8 cellular contexts compared by ENCODE assay signal in the genomic region with DNA sequence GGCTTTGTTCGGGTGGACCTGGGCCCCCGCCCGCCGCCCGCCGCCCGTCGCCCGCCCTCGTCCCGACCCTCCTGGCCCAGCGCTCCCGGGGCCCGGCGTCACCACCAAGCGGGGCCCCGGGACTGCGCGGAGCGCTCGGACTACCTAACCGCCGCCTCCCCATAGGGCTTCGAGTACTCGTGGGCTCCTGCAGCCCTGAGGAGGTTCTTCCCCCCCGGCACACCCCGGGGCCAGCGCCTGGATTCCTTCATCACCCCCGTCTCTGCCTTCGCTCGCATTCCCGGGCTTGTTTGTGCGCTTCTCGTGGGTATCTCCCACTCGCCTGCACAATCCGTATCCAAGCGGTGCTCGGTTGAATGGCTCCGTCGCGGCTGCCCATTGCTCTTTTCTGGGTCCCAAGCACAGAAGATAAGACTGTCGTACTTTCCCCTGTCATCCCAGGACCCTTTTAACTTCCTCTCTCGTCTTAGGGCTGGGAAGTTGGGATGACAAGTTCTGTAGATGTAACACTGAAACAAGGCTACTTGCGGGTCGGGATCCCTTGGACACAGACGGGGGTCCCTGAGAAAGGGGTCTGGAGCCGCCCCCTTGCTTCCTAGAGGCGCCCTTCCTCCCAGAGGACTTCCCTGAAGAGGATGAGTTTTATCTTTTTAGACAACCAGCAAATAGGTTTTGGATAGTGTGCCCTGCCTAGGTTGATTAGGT. TPM values are rescaled to one million over a fixed set of nuclear protein-coding genes. Genes with fewer than 3 reads are reported as not detected.
DNase-seq lines count a peak whose midpoint lies in the region; ATAC-seq and TF ChIP-seq lines count a peak whose summit lies in the region.

No MANE protein-coding gene starts in this region.

- peak overlapping the region; percentile 100 for H3K4me3 Mint-ChIP-seq in activated naive CD8-positive, alpha-beta T cell treated with anti-CD3 and anti-CD28 coated beads, Interleukin-2, amount 10 ng/mL, durations not matched to agents 7 days and 5 days
- peak overlapping the region; percentile 99 for H3K4me3 Mint-ChIP-seq in progenitor cell of endocrine pancreas (ENCODE audit: low read depth)

- peak; percentile 41 for ATAC-seq in HG02610 (IDR thresholded peaks at IDR 0.05; ENCODE audit: unreplicated experiment)
- peak; percentile 59 for ATAC-seq in activated naive CD8-positive, alpha-beta T cell treated with anti-CD3 and anti-CD28 coated beads, Interleukin-2, amount 10 ng/mL, durations not matched to agents 7 days and 5 days (ENCODE audit: low read depth)

- no peaks in the 10 kb centered on the region for H3K9me3 Mint-ChIP-seq in activated naive CD8-positive, alpha-beta T cell treated with anti-CD3 and anti-CD28 coated beads, Interleukin-2, amount 10 ng/mL, durations not matched to agents 7 days and 5 days
- H3K9me3 Mint-ChIP-seq in progenitor cell of endocrine pancreas (ENCODE audit: low read depth): no peaks in the 10 kb centered on the region

- intact Hi-C loops in left ventricle myocardium inferior (cut with micrococcal nuclease): no loop called here

- peak overlapping the region; percentile 95 for H3K27ac Mint-ChIP-seq in activated naive CD8-positive, alpha-beta T cell treated with anti-CD3 and anti-CD28 coated beads, Interleukin-2, amount 10 ng/mL, durations not matched to agents 7 days and 5 days
- peak overlapping the region; percentile 98 for H3K27ac Mint-ChIP-seq in progenitor cell of endocrine pancreas

- peak; percentile 14 to 17 for DNase-seq in stimulated activated CD4-positive, alpha-beta T cell treated with anti-CD3 and anti-CD28 coated beads, Interleukin-2, amount 100 ng/mL, for 48 hours
- no peak for DNase-seq in stimulated activated CD4-positive, alpha-beta T cell treated with anti-CD3 and anti-CD28 coated beads, Interleukin-2, amount 100 ng/mL, for 24 hours
- peak; percentile 43 for DNase-seq in NAMALWA (ENCODE audit: low spot score)
- DNase-seq in activated naive CD8-positive, alpha-beta T cell treated with anti-CD3 and anti-CD28 coated beads, Interleukin-2, amount 10 ng/mL, durations not matched to agents 7 days and 5 days: no peak
- no peak for DNase-seq in left ventricle myocardium inferior
- no peak for DNase-seq in progenitor cell of endocrine pancreas (ENCODE audit: low spot score, unreplicated experiment)
- DNase-seq in GDM1 (lab: John Stamatoyannopoulos, UW): no peak

- H3K27me3 ChIP-seq in left ventricle myocardium inferior (ENCODE audit: low read depth): no peaks in the 10 kb centered on the region

- POLR2A ChIA-PET in activated naive CD8-positive, alpha-beta T cell treated with anti-CD3 and anti-CD28 coated beads, Interleukin-2, amount 10 ng/mL, durations not matched to agents 7 days and 5 days (lab: Charles Lee): interaction anchor here (0.5 to 1.8 kb wide), 10 partner anchors 13 to 198 kb away, joined by 3 to 13 read pairs (median 5); a partner anchor contains a TSS

- peaks cover 14% of the 10 kb centered on the region for H3K36me3 ChIP-seq in left ventricle myocardium inferior

- peak overlapping the region; percentile 91 for H3K27ac ChIP-seq in left ventricle myocardium inferior (replicated peaks)

- TF ChIP-seq CTCF in left ventricle myocardium inferior (IDR thresholded peaks at IDR 0.05; ENCODE audit: borderline replicate concordance) (no peak), progenitor cell of endocrine pancreas (IDR thresholded peaks at IDR 0.05; ENCODE audit: unreplicated experiment) (no peak)

- peaks cover 19% of the 10 kb centered on the region for H3K36me3 Mint-ChIP-seq in activated naive CD8-positive, alpha-beta T cell treated with anti-CD3 and anti-CD28 coated beads, Interleukin-2, amount 10 ng/mL, durations not matched to agents 7 days and 5 days
- H3K36me3 Mint-ChIP-seq in progenitor cell of endocrine pancreas (ENCODE audit: insufficient read depth): peaks cover 15% of the 10 kb centered on the region

- H3K4me1 Mint-ChIP-seq in activated naive CD8-positive, alpha-beta T cell treated with anti-CD3 and anti-CD28 coated beads, Interleukin-2, amount 10 ng/mL, durations not matched to agents 7 days and 5 days: peaks cover 19% of the 10 kb centered on the region
- peaks cover 11% of the 10 kb centered on the region for H3K4me1 Mint-ChIP-seq in progenitor cell of endocrine pancreas (ENCODE audit: low read depth)

- H3K9me3 ChIP-seq in left ventricle myocardium inferior (replicated peaks): no peaks in the 10 kb centered on the region

- H3K4me1 ChIP-seq in left ventricle myocardium inferior: peaks cover 35% of the 10 kb centered on the region

- H3K4me3 ChIP-seq in left ventricle myocardium inferior: peak overlapping the region; percentile 88

- H3K27me3 Mint-ChIP-seq in activated naive CD8-positive, alpha-beta T cell treated with anti-CD3 and anti-CD28 coated beads, Interleukin-2, amount 10 ng/mL, durations not matched to agents 7 days and 5 days: no peaks in the 10 kb centered on the region
- no peaks in the 10 kb centered on the region for H3K27me3 Mint-ChIP-seq in progenitor cell of endocrine pancreas

RNA-seq across cellular contexts. Expression of a gene that starts 0.6 kb away (rescaled TPM):
- total RNA-seq in activated naive CD8-positive, alpha-beta T cell treated with anti-CD3 and anti-CD28 coated beads, Interleukin-2, amount 10 ng/mL, durations not matched to agents 7 days and 5 days: 10 to 100 TPM; 13.3 to 14.0 TPM
- total RNA-seq in left ventricle myocardium inferior: 18.3 TPM
- 46.5 and 47.4 TPM in 2 replicates for total RNA-seq in progenitor cell of endocrine pancreas

Comparison
In these comparisons a context has a peak if more than half of its experiments do, and no peak if none do; other contexts are left out.
1. DNase-seq: peak in stimulated activated CD4-positive, alpha-beta T cell treated with anti-CD3 and anti-CD28 coated beads, Interleukin-2, amount 100 ng/mL, for 48 hours (2 of 2) and NAMALWA (single experiment); none in stimulated activated CD4-positive, alpha-beta T cell treated with anti-CD3 and anti-CD28 coated beads, Interleukin-2, amount 100 ng/mL, for 24 hours (0 of 2), activated naive CD8-positive, alpha-beta T cell treated with anti-CD3 and anti-CD28 coated beads, Interleukin-2, amount 10 ng/mL, durations not matched to agents 7 days and 5 days (single experiment), left ventricle myocardium inferior (single experiment), progenitor cell of endocrine pancreas (single experiment) and GDM1 (single experiment).